In the genomic region with DNA sequence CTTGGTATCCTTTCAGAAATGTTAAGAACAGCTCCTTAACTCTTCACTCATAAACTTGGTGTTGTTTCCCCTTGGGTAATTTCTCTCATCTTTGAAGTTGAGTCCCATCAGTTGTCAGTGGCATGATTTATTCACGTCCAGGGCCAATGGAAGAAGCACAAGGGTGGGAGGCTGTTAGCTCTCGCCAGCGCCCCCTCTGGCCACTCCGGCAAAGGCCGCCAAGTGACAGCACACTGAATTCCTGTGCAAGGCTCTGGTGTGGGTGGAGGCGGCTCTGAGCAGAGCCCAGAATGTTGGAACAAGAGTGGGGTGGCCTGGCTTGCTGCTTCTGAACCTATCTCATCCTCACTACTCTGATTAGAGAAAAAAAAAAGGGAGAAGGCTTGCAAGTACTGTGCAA, we compare ENCODE assay signal across 9 cellular contexts. TPM values are rescaled to one million over a fixed set of nuclear protein-coding genes. Genes with fewer than 3 reads are reported as not detected.
A peak's percentile ranks its signal among the peaks of the same experiment; 100 is the strongest.
DNase-seq lines count a peak whose midpoint lies in the region; ATAC-seq and TF ChIP-seq lines count a peak whose summit lies in the region.
"Had no signal": no experiment of that assay in that cellular context is flagged by ENCODE, and none has a peak within 500 bp of the region (broad histone marks: within the 10 kb centered on the region; RNA-seq: fewer than 3 reads in every experiment).

No MANE protein-coding gene starts in this region.

- H3K4me1 Mint-ChIP-seq in nephron progenitor cell, result peaks cover 22% of the 10 kb centered on the region

- H3K4me1 ChIP-seq in prostate gland (replicated peaks), result no peaks in the 10 kb centered on the region

- no peak for ATAC-seq in HG02610 (IDR thresholded peaks at IDR 0.05; ENCODE audit: unreplicated experiment)
- no peak for ATAC-seq in HG02852 (IDR thresholded peaks at IDR 0.05; ENCODE audit: unreplicated experiment)
- no peak for ATAC-seq in HG02981 (IDR thresholded peaks at IDR 0.05; ENCODE audit: unreplicated experiment)

- H3K27me3 ChIP-seq in prostate gland (replicated peaks; ENCODE audit: insufficient read depth), result no peaks in the 10 kb centered on the region

- no peaks in the 10 kb centered on the region for H3K36me3 ChIP-seq in prostate gland

- H3K27ac ChIP-seq in prostate gland, result no peak overlapping the region

- H3K36me3 Mint-ChIP-seq in nephron progenitor cell (ENCODE audit: low read depth), result no peaks in the 10 kb centered on the region

- H3K4me3 Mint-ChIP-seq in nephron progenitor cell, result no peak overlapping the region

- in situ Hi-C loops in KBM-7 (cut with MboI; ENCODE audit: low pct_unique_long_range_greater_than_20kb, low sequenced_read_pairs), result no loop called here

- no peaks in the 10 kb centered on the region for H3K9me3 ChIP-seq in prostate gland

- no peak for TF ChIP-seq POLR2A in prostate gland (IDR thresholded peaks at IDR 0.05)

- peaks cover 12% of the 10 kb centered on the region for H3K9me3 Mint-ChIP-seq in nephron progenitor cell

- TF ChIP-seq CTCF in choroid plexus epithelial cell (conservative IDR thresholded peaks at IDR 0.05; ENCODE audit: low read depth, low read length), result peak; percentile 85
- TF ChIP-seq CTCF in nephron progenitor cell (IDR thresholded peaks at IDR 0.05), result peak; percentile 57
- TF ChIP-seq CTCF in prostate gland (IDR thresholded peaks at IDR 0.05), result no peak

- H3K27ac Mint-ChIP-seq in nephron progenitor cell, result no peak overlapping the region

- 27% methylated on average over 6 of the region's 6 CpGs for WGBS in prostate gland

- H3K27me3 Mint-ChIP-seq in nephron progenitor cell (ENCODE audit: low read depth, poor library complexity), result peaks cover 5% of the 10 kb centered on the region

- H3K4me3 ChIP-seq in choroid plexus epithelial cell (ENCODE audit: low read depth, low read length) (no peak overlapping the region), prostate gland (no peak overlapping the region)

- intact Hi-C loops in prostate gland (cut with DNase I), result no loop called here

- DNase-seq in Daoy (ENCODE audit: low read depth), result peak; percentile 50
- DNase-seq in KBM-7, result peak; percentile 41
- peak; percentile 85 for DNase-seq in choroid plexus epithelial cell (ENCODE audit: low read depth)
- DNase-seq in nephron progenitor cell, result peak; percentile 75
- DNase-seq in prostate gland (ENCODE audit: low spot score), result no peak

RNA-seq across cellular contexts. Expression of a gene that starts 13.1 kb away (rescaled TPM):
- 0.86 TPM in 1 of 2 replicates, not detected in the other for total RNA-seq in Daoy (2014; rRNA removed; shearing (Covaris generic))
- total RNA-seq in prostate gland, result 10 to 100 TPM in 1 of 2 donors, under 1 TPM in 1; 0.23 to 13.0 TPM

RNA-seq across cellular contexts. Expression of a gene that starts 39.5 kb away (rescaled TPM):
- not detected in 2 replicates for total RNA-seq in Daoy (2014; rRNA removed; shearing (Covaris generic))
- not detected for total RNA-seq in prostate gland
- total RNA-seq: skeletal muscle tissue had no signal

Comparison
In these comparisons a context has a peak if more than half of its experiments do, and no peak if none do; other contexts are left out.
1. CTCF ChIP-seq: peak in choroid plexus epithelial cell (single experiment) and nephron progenitor cell (single experiment); none in prostate gland (0 of 4).